Comparison of ENCODE assay signal across 1 cellular context in the genomic region with DNA sequence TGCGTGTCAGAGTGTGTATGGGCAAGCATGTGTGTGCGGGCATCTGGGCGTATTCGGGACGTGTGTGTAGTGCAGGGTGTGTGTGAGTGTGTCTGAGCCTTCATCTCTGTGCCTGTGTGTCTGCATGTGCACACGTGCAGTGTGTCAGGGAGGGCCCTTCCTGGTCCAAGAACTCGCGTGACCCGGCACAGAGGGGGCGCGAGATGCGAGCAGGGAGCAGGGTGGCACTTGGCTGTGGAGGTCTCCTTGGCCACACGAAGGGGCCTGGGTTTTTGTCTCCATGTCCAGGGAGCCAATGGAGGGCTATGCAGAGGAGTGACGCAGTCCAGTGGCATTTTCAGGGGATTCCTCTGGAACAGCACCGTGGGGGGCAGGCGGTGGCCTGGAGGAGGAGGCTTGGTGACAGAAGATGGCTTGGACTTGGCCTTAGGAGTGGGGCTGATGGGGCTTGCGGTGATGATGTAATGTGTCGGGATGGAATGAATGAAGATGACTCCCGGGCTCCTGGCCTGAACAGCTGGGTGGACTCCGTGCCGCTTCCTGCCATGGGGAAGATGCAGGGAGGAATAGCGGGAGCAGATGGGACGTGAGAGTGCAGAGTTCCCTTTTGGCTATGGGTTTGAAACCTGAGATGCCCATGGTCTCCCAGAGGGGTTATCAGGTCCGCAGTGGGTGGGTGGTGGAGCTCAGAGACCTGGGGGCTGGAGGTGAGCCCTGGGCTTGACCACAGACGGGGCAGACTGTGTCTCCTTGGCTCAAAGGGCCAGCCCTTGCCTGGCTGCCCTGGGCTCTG.
TF ChIP-seq lines count a peak whose summit lies in the region.

No MANE protein-coding gene starts in this region.

TF ChIP-seq in GM23338, 12 proteins besides CTCF, POLR2A, EP300 and RAD21 (continued from another document):
- TF ChIP-seq, protein P1, sequence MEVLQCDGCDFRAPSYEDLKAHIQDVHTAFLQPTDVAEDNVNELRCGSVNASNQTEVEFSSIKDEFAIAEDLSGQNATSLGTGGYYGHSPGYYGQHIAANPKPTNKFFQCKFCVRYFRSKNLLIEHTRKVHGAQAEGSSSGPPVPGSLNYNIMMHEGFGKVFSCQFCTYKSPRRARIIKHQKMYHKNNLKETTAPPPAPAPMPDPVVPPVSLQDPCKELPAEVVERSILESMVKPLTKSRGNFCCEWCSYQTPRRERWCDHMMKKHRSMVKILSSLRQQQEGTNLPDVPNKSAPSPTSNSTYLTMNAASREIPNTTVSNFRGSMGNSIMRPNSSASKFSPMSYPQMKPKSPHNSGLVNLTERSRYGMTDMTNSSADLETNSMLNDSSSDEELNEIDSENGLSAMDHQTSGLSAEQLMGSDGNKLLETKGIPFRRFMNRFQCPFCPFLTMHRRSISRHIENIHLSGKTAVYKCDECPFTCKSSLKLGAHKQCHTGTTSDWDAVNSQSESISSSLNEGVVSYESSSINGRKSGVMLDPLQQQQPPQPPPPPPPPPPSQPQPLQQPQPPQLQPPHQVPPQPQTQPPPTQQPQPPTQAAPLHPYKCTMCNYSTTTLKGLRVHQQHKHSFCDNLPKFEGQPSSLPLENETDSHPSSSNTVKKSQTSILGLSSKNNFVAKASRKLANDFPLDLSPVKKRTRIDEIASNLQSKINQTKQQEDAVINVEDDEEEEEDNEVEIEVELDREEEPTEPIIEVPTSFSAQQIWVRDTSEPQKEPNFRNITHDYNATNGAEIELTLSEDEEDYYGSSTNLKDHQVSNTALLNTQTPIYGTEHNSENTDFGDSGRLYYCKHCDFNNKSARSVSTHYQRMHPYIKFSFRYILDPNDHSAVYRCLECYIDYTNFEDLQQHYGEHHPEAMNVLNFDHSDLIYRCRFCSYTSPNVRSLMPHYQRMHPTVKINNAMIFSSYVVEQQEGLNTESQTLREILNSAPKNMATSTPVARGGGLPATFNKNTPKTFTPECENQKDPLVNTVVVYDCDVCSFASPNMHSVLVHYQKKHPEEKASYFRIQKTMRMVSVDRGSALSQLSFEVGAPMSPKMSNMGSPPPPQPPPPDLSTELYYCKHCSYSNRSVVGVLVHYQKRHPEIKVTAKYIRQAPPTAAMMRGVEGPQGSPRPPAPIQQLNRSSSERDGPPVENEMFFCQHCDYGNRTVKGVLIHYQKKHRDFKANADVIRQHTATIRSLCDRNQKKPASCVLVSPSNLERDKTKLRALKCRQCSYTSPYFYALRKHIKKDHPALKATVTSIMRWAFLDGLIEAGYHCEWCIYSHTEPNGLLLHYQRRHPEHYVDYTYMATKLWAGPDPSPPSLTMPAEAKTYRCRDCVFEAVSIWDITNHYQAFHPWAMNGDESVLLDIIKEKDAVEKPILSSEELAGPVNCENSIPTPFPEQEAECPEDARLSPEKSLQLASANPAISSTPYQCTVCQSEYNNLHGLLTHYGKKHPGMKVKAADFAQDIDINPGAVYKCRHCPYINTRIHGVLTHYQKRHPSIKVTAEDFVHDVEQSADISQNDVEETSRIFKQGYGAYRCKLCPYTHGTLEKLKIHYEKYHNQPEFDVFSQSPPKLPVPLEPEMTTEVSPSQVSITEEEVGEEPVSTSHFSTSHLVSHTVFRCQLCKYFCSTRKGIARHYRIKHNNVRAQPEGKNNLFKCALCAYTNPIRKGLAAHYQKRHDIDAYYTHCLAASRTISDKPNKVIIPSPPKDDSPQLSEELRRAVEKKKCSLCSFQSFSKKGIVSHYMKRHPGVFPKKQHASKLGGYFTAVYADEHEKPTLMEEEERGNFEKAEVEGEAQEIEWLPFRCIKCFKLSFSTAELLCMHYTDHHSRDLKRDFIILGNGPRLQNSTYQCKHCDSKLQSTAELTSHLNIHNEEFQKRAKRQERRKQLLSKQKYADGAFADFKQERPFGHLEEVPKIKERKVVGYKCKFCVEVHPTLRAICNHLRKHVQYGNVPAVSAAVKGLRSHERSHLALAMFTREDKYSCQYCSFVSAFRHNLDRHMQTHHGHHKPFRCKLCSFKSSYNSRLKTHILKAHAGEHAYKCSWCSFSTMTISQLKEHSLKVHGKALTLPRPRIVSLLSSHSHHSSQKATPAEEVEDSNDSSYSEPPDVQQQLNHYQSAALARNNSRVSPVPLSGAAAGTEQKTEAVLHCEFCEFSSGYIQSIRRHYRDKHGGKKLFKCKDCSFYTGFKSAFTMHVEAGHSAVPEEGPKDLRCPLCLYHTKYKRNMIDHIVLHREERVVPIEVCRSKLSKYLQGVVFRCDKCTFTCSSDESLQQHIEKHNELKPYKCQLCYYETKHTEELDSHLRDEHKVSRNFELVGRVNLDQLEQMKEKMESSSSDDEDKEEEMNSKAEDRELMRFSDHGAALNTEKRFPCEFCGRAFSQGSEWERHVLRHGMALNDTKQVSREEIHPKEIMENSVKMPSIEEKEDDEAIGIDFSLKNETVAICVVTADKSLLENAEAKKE (CRISPR knock-in tag; IDR thresholded peaks at IDR 0.05), result no peak
- TF ChIP-seq ZNF331 (CRISPR knock-in tag; IDR thresholded peaks at IDR 0.05; ENCODE audit: low read depth) (no peak), EZH2phosphoT487 (IDR thresholded peaks at IDR 0.05; ENCODE audit: unreplicated experiment) (no peak), POLR2AphosphoS5 (IDR thresholded peaks at IDR 0.05; ENCODE audit: low read depth) (no peak), EZH2 (IDR thresholded peaks at IDR 0.05; ENCODE audit: low read depth, unreplicated experiment) (no peak), NANOG (IDR thresholded peaks at IDR 0.05; ENCODE audit: borderline replicate concordance) (no peak)
- TF ChIP-seq, protein P2, sequence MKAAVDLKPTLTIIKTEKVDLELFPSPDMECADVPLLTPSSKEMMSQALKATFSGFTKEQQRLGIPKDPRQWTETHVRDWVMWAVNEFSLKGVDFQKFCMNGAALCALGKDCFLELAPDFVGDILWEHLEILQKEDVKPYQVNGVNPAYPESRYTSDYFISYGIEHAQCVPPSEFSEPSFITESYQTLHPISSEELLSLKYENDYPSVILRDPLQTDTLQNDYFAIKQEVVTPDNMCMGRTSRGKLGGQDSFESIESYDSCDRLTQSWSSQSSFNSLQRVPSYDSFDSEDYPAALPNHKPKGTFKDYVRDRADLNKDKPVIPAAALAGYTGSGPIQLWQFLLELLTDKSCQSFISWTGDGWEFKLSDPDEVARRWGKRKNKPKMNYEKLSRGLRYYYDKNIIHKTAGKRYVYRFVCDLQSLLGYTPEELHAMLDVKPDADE (IDR thresholded peaks at IDR 0.05), result no peak
- TF ChIP-seq, protein P3, sequence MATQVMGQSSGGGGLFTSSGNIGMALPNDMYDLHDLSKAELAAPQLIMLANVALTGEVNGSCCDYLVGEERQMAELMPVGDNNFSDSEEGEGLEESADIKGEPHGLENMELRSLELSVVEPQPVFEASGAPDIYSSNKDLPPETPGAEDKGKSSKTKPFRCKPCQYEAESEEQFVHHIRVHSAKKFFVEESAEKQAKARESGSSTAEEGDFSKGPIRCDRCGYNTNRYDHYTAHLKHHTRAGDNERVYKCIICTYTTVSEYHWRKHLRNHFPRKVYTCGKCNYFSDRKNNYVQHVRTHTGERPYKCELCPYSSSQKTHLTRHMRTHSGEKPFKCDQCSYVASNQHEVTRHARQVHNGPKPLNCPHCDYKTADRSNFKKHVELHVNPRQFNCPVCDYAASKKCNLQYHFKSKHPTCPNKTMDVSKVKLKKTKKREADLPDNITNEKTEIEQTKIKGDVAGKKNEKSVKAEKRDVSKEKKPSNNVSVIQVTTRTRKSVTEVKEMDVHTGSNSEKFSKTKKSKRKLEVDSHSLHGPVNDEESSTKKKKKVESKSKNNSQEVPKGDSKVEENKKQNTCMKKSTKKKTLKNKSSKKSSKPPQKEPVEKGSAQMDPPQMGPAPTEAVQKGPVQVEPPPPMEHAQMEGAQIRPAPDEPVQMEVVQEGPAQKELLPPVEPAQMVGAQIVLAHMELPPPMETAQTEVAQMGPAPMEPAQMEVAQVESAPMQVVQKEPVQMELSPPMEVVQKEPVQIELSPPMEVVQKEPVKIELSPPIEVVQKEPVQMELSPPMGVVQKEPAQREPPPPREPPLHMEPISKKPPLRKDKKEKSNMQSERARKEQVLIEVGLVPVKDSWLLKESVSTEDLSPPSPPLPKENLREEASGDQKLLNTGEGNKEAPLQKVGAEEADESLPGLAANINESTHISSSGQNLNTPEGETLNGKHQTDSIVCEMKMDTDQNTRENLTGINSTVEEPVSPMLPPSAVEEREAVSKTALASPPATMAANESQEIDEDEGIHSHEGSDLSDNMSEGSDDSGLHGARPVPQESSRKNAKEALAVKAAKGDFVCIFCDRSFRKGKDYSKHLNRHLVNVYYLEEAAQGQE (IDR thresholded peaks at IDR 0.05; ENCODE audit: unreplicated experiment), result no peak
